9 cellular contexts compared by ENCODE assay signal in the genomic region with DNA sequence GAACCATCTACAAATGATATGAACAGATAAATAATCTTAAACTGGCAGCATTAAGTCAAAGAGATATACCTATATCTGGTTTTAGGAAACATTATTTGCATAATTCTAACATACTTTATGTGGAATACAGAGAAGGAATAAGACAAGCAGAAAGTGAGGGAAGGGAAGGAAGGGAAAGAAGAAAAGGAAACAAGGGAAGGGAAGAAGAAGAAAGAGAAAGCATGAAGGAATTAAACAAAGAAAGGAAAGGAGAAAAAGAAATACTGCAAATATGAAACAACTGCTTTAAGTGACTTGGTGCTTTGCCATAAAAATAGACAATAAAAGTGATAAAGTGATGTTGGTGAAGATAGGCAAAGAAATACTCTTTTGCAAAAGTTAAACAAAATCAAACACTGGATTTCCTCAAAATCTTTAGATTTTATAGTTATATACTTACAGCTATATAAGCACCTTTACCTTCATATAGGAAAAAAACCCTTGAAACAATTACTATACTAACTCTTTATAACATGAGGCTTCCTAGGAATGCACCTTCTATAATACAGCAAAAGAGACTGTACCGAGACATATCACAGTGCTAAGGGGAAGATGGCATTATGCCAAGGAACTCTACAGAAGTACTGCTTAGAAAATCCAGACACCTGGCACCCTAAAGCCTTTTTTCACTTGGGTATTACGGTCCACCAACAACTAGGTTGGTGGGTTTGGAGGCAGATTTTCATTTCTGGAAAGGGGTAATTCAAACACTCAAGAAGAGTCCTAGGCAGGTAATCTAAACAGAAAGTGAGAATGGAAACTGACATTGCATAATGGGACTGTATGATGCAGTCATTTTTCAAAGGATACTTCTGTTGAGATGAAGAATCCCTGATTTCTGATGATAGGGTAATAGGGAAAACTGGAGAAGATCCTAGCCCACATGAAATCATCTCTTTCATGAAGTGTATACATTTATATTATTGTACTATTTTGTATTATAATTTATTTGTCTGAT. TPM values are rescaled to one million over a fixed set of nuclear protein-coding genes. Genes with fewer than 3 reads are reported as not detected.
DNase-seq lines count a peak whose midpoint lies in the region; ATAC-seq and TF ChIP-seq lines count a peak whose summit lies in the region.
"Had no signal": no experiment of that assay in that cellular context is flagged by ENCODE, and none has a peak within 500 bp of the region (broad histone marks: within the 10 kb centered on the region; RNA-seq: fewer than 3 reads in every experiment).

No MANE protein-coding gene starts in this region.

- no CpG with 5 or more reads among the region's 2 CpGs for WGBS in trophoblast cell (ENCODE audit: extremely low coverage, insufficient coverage, insufficient read length)

- H3K36me3 ChIP-seq in GM06990 (ENCODE audit: control insufficient read depth, insufficient read depth, low read length), result no peaks in the 10 kb centered on the region
- H3K36me3 ChIP-seq in trophoblast cell (ENCODE audit: control insufficient read depth in 1 of 2, insufficient read depth in 2 of 2, low read length in 2 of 2), result peaks cover 2 to 7% of the 10 kb centered on the region in 2 experiments

- no peak overlapping the region for H2AK5ac ChIP-seq in trophoblast cell (ENCODE audit: low read length)

- H3K23ac ChIP-seq in trophoblast cell (ENCODE audit: low read length), result no peak overlapping the region

- no peak overlapping the region for H3K18ac ChIP-seq in trophoblast cell (ENCODE audit: low read length)

- H2BK120ac ChIP-seq in trophoblast cell (ENCODE audit: insufficient read depth, low read length, poor library complexity), result no peak overlapping the region

- H3K9me3 ChIP-seq in trophoblast cell (ENCODE audit: insufficient read depth, low read depth, low read length), result peaks cover 2% of the 10 kb centered on the region

- H2BK5ac ChIP-seq in trophoblast cell (ENCODE audit: low read depth, low read length, poor library complexity), result no peak overlapping the region

- no peak overlapping the region for H2AFZ ChIP-seq in trophoblast cell (ENCODE audit: insufficient read depth, low read length, poor library complexity)

- H3K4me3 ChIP-seq in GM06990 (replicated peaks; ENCODE audit: low read depth, low read length) (0 out of 2 replicates have a peak overlapping the region, but pooled peaks have one; percentile 16), fibroblast of pulmonary artery (replicated peaks; ENCODE audit: low read depth, low read length) (no peak overlapping the region), trophoblast cell (ENCODE audit: low read depth, low read length) (no peak overlapping the region), coronary artery (no peak overlapping the region)

- no peak overlapping the region for H3K4me2 ChIP-seq in trophoblast cell (ENCODE audit: low read length)

- H3K9ac ChIP-seq in trophoblast cell (ENCODE audit: low read length), result no peak overlapping the region

- no peak overlapping the region for H4K8ac ChIP-seq in trophoblast cell (ENCODE audit: low read depth, low read length)

- ATAC-seq in GM21619 (IDR thresholded peaks at IDR 0.05; ENCODE audit: unreplicated experiment), result peak; percentile 86

- H3K79me1 ChIP-seq in trophoblast cell (ENCODE audit: low read length), result no peaks in the 10 kb centered on the region

- H3K4me1 ChIP-seq in trophoblast cell (ENCODE audit: control insufficient read depth in 1 of 2, insufficient read depth in 2 of 2, low read length in 2 of 2), result no peaks in the 10 kb centered on the region

- H3K79me2 ChIP-seq in trophoblast cell (ENCODE audit: control insufficient read depth, insufficient read depth, low read length, poor library complexity), result no peaks in the 10 kb centered on the region

- H2BK12ac ChIP-seq in trophoblast cell (ENCODE audit: low read length), result no peak overlapping the region

- no peak overlapping the region for H3K4ac ChIP-seq in trophoblast cell (ENCODE audit: low read depth, low read length)

- H3K27ac ChIP-seq in trophoblast cell (ENCODE audit: low read depth, low read length), result no peak overlapping the region
- no peak overlapping the region for H3K27ac ChIP-seq in coronary artery

- no peak overlapping the region for H3K14ac ChIP-seq in trophoblast cell (ENCODE audit: low read length)

- H4K12ac ChIP-seq in trophoblast cell (ENCODE audit: low read depth, low read length), result no peak overlapping the region

- no peak overlapping the region for H4K91ac ChIP-seq in trophoblast cell (ENCODE audit: low read depth, low read length)

- H3K27me3 ChIP-seq in GM06990 (replicated peaks; ENCODE audit: control insufficient read depth, insufficient read depth, low read length), result no peaks in the 10 kb centered on the region
- H3K27me3 ChIP-seq in trophoblast cell (ENCODE audit: insufficient read depth, low read length), result no peaks in the 10 kb centered on the region

- no peak for TF ChIP-seq CTCF in GM06990 (IDR thresholded peaks at IDR 0.05; ENCODE audit: insufficient read depth, low read length, poor library complexity, severe bottlenecking)
- no peak for TF ChIP-seq CTCF in fibroblast of pulmonary artery (IDR thresholded peaks at IDR 0.05; ENCODE audit: low read length, missing control alignments)
- no peak for TF ChIP-seq CTCF in coronary artery (IDR thresholded peaks at IDR 0.05)

- DNase-seq in GM06990 (ENCODE audit: extremely low read depth, insufficient read length), result peak; percentile 23
- peak; percentile 80 for DNase-seq in NCI-H345 treated with DMSO at 0.1 percent for 48 hours (lab: John Stamatoyannopoulos, UW; ENCODE audit: unreplicated experiment)
- DNase-seq in fibroblast of pulmonary artery (ENCODE audit: low read depth), result peak; percentile 46
- no peak for DNase-seq in trophoblast cell
- no peak for DNase-seq in coronary artery (ENCODE audit: low spot score)
- DNase-seq in Kasumi-1 (lab: John Stamatoyannopoulos, UW), result no peak
- no peak for DNase-seq in NCI-H526 (lab: John Stamatoyannopoulos, UW)
- DNase-seq: EL had no signal

RNA-seq across cellular contexts. Expression of gene SCMH1, which starts 19.8 kb away (rescaled TPM):
- 22.7 and 23.4 TPM in 2 replicates for polyA plus RNA-seq in trophoblast cell (2013)

Comparison
In these comparisons a context has a peak if more than half of its experiments do, and no peak if none do; other contexts are left out.
1. DNase-seq: peak in GM06990 (single experiment), NCI-H345 treated with DMSO at 0.1 percent for 48 hours (single experiment) and fibroblast of pulmonary artery (single experiment); none in trophoblast cell (0 of 2), coronary artery (single experiment), Kasumi-1 (0 of 2) and NCI-H526 (0 of 2).